ENCODE assay signal across 11 cellular contexts in the genomic region with DNA sequence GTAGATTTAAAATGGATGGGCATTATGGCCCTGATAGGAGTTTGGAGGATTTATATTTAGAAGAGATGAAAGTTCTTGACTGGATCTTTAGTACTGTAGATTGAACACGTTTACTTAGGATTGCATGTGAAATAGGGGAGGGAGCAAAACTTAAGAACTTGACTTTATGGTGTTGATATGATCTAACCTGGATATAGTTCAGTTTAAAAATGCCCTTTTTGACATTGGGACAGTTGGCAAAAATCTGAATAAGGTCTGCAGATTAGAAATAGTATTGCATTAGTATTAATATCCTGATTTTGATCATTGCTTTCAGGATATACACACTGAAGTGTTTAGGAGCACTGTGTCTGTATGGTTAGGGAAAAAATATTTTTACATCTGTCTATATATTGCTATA. TPM values are rescaled to one million over a fixed set of nuclear protein-coding genes. Genes with fewer than 3 reads are reported as not detected.
DNase-seq lines count a peak whose midpoint lies in the region; ATAC-seq, FAIRE-seq and TF ChIP-seq lines count a peak whose summit lies in the region.
"Had no signal": no experiment of that assay in that cellular context is flagged by ENCODE, and none has a peak within 500 bp of the region (broad histone marks: within the 10 kb centered on the region; RNA-seq: fewer than 3 reads in every experiment).

No MANE protein-coding gene starts in this region.

- peaks cover 59% of the 10 kb centered on the region for H3K4me1 Mint-ChIP-seq in activated CD4-positive, alpha-beta T cell treated with anti-CD3 and anti-CD28 coated beads, Interleukin-2, amount 10 ng/mL, durations not matched to agents 24 days and 14 days

- BruUV-seq in K562 (replicated peaks; lab: Mats Ljungman, UMichigan), result no TSS peak

- H3K9me3 ChIP-seq in Karpas-422 (ENCODE audit: low read length) (no peaks in the 10 kb centered on the region), K562 (replicated peaks; ENCODE audit: control insufficient read depth, insufficient read depth, low read depth, low read length) (no peaks in the 10 kb centered on the region), osteoblast (ENCODE audit: low read depth, low read length) (no peaks in the 10 kb centered on the region), WERI-Rb-1 (ENCODE audit: severe bottlenecking) (no peaks in the 10 kb centered on the region)
- H3K9me3 ChIP-seq: tibial nerve had no signal

- H3K27ac ChIP-seq in Karpas-422 (ENCODE audit: low read length), result peak overlapping the region; percentile 67; the same call in 1 of the 2 replicates
- peak overlapping the region; percentile 56 for H3K27ac ChIP-seq in K562 (ENCODE audit: extremely low read depth, low read depth, low read length)
- peak overlapping the region; percentile 1 for H3K27ac ChIP-seq in osteoblast (ENCODE audit: low read depth, low read length)
- H3K27ac ChIP-seq in WERI-Rb-1, result no peak overlapping the region

- no peak for TF ChIP-seq RAD21 in K562 (CRISPR knock-in tag; conservative IDR thresholded peaks at IDR 0.05 in 1 of 2, IDR thresholded peaks at IDR 0.05 in 1 of 2)

- no peak for DNase-seq in activated CD4-positive, alpha-beta T cell treated with anti-CD3 and anti-CD28 coated beads, Interleukin-2, amount 10 ng/mL, durations not matched to agents 24 days and 14 days
- no peak for DNase-seq in activated CD4-positive, alpha-beta T cell treated with anti-CD3 and anti-CD28 coated beads, Interleukin-2, amount 50 U/mL, for 48 hours
- no peak for DNase-seq in Karpas-422
- DNase-seq in K562 (ENCODE audit: extremely low read depth in 1 of 4, low spot score in 3 of 4), result no peak
- DNase-seq in osteoblast (ENCODE audit: insufficient read length, low spot score, missing footprints), result no peak
- DNase-seq in WERI-Rb-1, result no peak
- DNase-seq: activated CD8-positive, alpha-beta memory T cell treated with anti-CD3 and anti-CD28 coated beads, Interleukin-2, amount 50 U/mL, for 48 hours; T-helper 9 cell had no signal

- H3K9me2 ChIP-seq in Karpas-422 (replicated peaks; ENCODE audit: insufficient read depth, low read length), result no peaks in the 10 kb centered on the region

- H4K20me1 ChIP-seq in Karpas-422 (ENCODE audit: insufficient read depth, low read depth, low read length), result peaks cover 44% of the 10 kb centered on the region; the same call in 1 of the 2 replicates
- peaks cover 7% of the 10 kb centered on the region for H4K20me1 ChIP-seq in K562 (replicated peaks; ENCODE audit: control insufficient read depth, insufficient read depth, low read length)
- peaks cover 85% of the 10 kb centered on the region for H4K20me1 ChIP-seq in osteoblast (ENCODE audit: insufficient read depth, low read length)

- H3K36me3 ChIP-seq in Karpas-422 (ENCODE audit: insufficient read depth, low read length) (peaks cover 31% of the 10 kb centered on the region), K562 (ENCODE audit: control insufficient read depth, insufficient read depth, low read length) (peaks cover 74% of the 10 kb centered on the region), osteoblast (ENCODE audit: insufficient read depth, low read length) (peaks cover 39% of the 10 kb centered on the region), WERI-Rb-1 (peaks cover 65% of the 10 kb centered on the region)

- POLR2A ChIA-PET in K562 (lab: Yijun Ruan, JAX), result interaction anchor here (0.6 to 3.0 kb wide), 5 partner anchors 10 to 115 kb away, joined by 3 to 22 read pairs (median 5); a partner anchor contains a TSS

- in situ Hi-C loops in K562 (cut with MboI), result no loop called here

- no peak overlapping the region for H3K4me3 ChIP-seq in Karpas-422 (ENCODE audit: low read length)
- no peak overlapping the region for H3K4me3 ChIP-seq in K562
- no peak overlapping the region for H3K4me3 ChIP-seq in osteoblast (ENCODE audit: insufficient read depth, low read length)
- no peak overlapping the region for H3K4me3 ChIP-seq in WERI-Rb-1 (ENCODE audit: low read depth, low read length)
- H3K4me3 ChIP-seq: tibial nerve had no signal

- peaks cover 92% of the 10 kb centered on the region for H3K79me2 ChIP-seq in Karpas-422 (ENCODE audit: low read length)
- H3K79me2 ChIP-seq in K562 (ENCODE audit: control insufficient read depth, insufficient read depth, low read length), result peaks cover 93% of the 10 kb centered on the region
- peaks cover 98% of the 10 kb centered on the region for H3K79me2 ChIP-seq in osteoblast (ENCODE audit: insufficient read depth, low read length)

- peaks cover 61% of the 10 kb centered on the region for H3K36me3 Mint-ChIP-seq in activated CD4-positive, alpha-beta T cell treated with anti-CD3 and anti-CD28 coated beads, Interleukin-2, amount 10 ng/mL, durations not matched to agents 24 days and 14 days (ENCODE audit: low read depth)

- 25% methylated on average over 1 of the region's 1 CpG for WGBS in K562 (ENCODE audit: insufficient coverage, low coverage, missing lambda C conversion rate)

- H3K4me1 ChIP-seq in Karpas-422 (ENCODE audit: low read length) (peaks cover 80% of the 10 kb centered on the region), K562 (replicated peaks in 1 of 2; ENCODE audit: control insufficient read depth in 2 of 2, insufficient read depth in 2 of 2, low read length in 2 of 2) (peaks cover 3 to 27% of the 10 kb centered on the region in 2 experiments; a peak in 4 of 5 replicates), osteoblast (ENCODE audit: insufficient read depth, low read length) (peaks cover 26% of the 10 kb centered on the region)

- no peak for TF ChIP-seq CTCF in K562 (IDR thresholded peaks at IDR 0.05 in 2 of 3, conservative IDR thresholded peaks at IDR 0.05 in 1 of 3; ENCODE audit: insufficient read depth in 2 of 3, low read depth in 1 of 3, low read length in 3 of 3)
- TF ChIP-seq CTCF in osteoblast (IDR thresholded peaks at IDR 0.05; ENCODE audit: extremely low read depth, low read depth, low read length), result no peak
- no peak for TF ChIP-seq CTCF in WERI-Rb-1 (IDR thresholded peaks at IDR 0.05; ENCODE audit: low read depth, low read length)

- H3K9me3 Mint-ChIP-seq in activated CD4-positive, alpha-beta T cell treated with anti-CD3 and anti-CD28 coated beads, Interleukin-2, amount 10 ng/mL, durations not matched to agents 24 days and 14 days, result no peaks in the 10 kb centered on the region

- CTCF ChIA-PET in K562 (lab: Yijun Ruan, JAX; ENCODE audit: low intra/inter-chr PET ratio), result interaction anchor here (0.6 to 1.1 kb wide), 3 partner anchors 9 to 121 kb away, joined by 3 to 5 read pairs (median 3); no protein-coding TSS in a partner anchor

- H3K9ac ChIP-seq in Karpas-422 (ENCODE audit: low read length) (peak overlapping the region; percentile 35; the same call in 1 of the 2 replicates), K562 (ENCODE audit: insufficient read depth in 1 of 2, low read depth in 2 of 2, low read length in 2 of 2) (peak overlapping the region in 1 of 2 experiments; percentile 49; a peak in 1 of 4 replicates)

- H3K9me1 ChIP-seq in K562 (ENCODE audit: control insufficient read depth, insufficient read depth, low read length), result no peaks in the 10 kb centered on the region

- no peak overlapping the region for H2AFZ ChIP-seq in Karpas-422 (ENCODE audit: low read length)
- no peak overlapping the region for H2AFZ ChIP-seq in K562 (ENCODE audit: low read depth, low read length)
- H2AFZ ChIP-seq in osteoblast (ENCODE audit: low read length), result no peak overlapping the region

- ATAC-seq in K562 (no peak), GM19023 (IDR thresholded peaks at IDR 0.05; ENCODE audit: unreplicated experiment) (no peak), HG02970 (IDR thresholded peaks at IDR 0.05; ENCODE audit: low FRiP score, unreplicated experiment) (no peak)

- H3K4me3 Mint-ChIP-seq in activated CD4-positive, alpha-beta T cell treated with anti-CD3 and anti-CD28 coated beads, Interleukin-2, amount 10 ng/mL, durations not matched to agents 24 days and 14 days, result peak overlapping the region; percentile 68

- TF ChIP-seq POLR2A in K562 (conservative IDR thresholded peaks at IDR 0.05), result no peak

- peak overlapping the region; percentile 6 for H3K4me2 ChIP-seq in Karpas-422 (ENCODE audit: low read depth, low read length, poor library complexity, severe bottlenecking)
- H3K4me2 ChIP-seq in K562 (ENCODE audit: insufficient read depth, low read length), result peak overlapping the region; percentile 62; the same call in 1 of the 2 replicates
- no peak overlapping the region for H3K4me2 ChIP-seq in osteoblast (ENCODE audit: insufficient read depth, low read length)

- H3K27me3 Mint-ChIP-seq in activated CD4-positive, alpha-beta T cell treated with anti-CD3 and anti-CD28 coated beads, Interleukin-2, amount 10 ng/mL, durations not matched to agents 24 days and 14 days, result no peaks in the 10 kb centered on the region

- intact Hi-C loops in activated CD4-positive, alpha-beta T cell treated with anti-CD3 and anti-CD28 coated beads, Interleukin-2, amount 10 ng/mL, durations not matched to agents 24 days and 14 days (cut with micrococcal nuclease), result loop anchor here (1.0 to 5.0 kb wide), 5 partner anchors 10 to 89 kb away; a partner anchor contains a TSS
- intact Hi-C loops in K562 (cut with micrococcal nuclease), result loop anchor here (1.0 kb wide), 1 partner anchor 107 kb away; no protein-coding TSS in a partner anchor

- H3K27me3 ChIP-seq in Karpas-422 (ENCODE audit: low read length) (no peaks in the 10 kb centered on the region), K562 (ENCODE audit: control insufficient read depth in 2 of 2, insufficient read depth in 2 of 2, low read length in 2 of 2) (no peaks in the 10 kb centered on the region), osteoblast (ENCODE audit: insufficient read depth, low read length) (no peaks in the 10 kb centered on the region), WERI-Rb-1 (ENCODE audit: insufficient read depth, low read depth, severe bottlenecking) (no peaks in the 10 kb centered on the region)
- H3K27me3 ChIP-seq: tibial nerve had no signal

- H3K27ac Mint-ChIP-seq in activated CD4-positive, alpha-beta T cell treated with anti-CD3 and anti-CD28 coated beads, Interleukin-2, amount 10 ng/mL, durations not matched to agents 24 days and 14 days, result peak overlapping the region; percentile 79

- FAIRE-seq in K562 (lab: Jason Lieb, UNC), result no peak

- no peak for TF ChIP-seq EP300 in K562 (IDR thresholded peaks at IDR 0.05; ENCODE audit: low read length)

RNA-seq across cellular contexts. Expression of a gene that starts 9.6 kb away (rescaled TPM):
- 370 and 372 TPM in 2 replicates for total RNA-seq in activated CD4-positive, alpha-beta T cell treated with anti-CD3 and anti-CD28 coated beads, Interleukin-2, amount 10 ng/mL, durations not matched to agents 24 days and 14 days
- 180 and 386 TPM in 2 replicates for total RNA-seq in Karpas-422 (2014; rRNA removed; shearing (Covaris generic); ENCODE audit: low replicate concordance)
- total RNA-seq in K562 (2011; cell fraction: chromatin; rRNA removed; ENCODE audit: low replicate concordance), result 401 and 445 TPM in 2 replicates
- total RNA-seq in K562 (2011; cell fraction: nucleolus; rRNA removed), result 407 and 460 TPM in 2 replicates
- total RNA-seq in K562 (2011; cell fraction: nucleoplasm; rRNA removed), result 608 and 797 TPM in 2 replicates
- total RNA-seq in K562 (2014; rRNA removed) (147 and 188 TPM in 2 replicates), K562 (2014; rRNA removed; fragmentation: Illumina TruSeq; extraction: Trizol) (268 and 290 TPM in 2 replicates), K562 (2015; rRNA removed; fragmentation: Illumina TruSeq; extraction: Trizol) (247 and 254 TPM in 2 replicates), K562 (2021) (322 and 355 TPM in 2 replicates), osteoblast (398 and 421 TPM in 2 replicates)
- polyA plus RNA-seq in K562 (2011; rRNA removed) (357 and 403 TPM in 2 replicates), K562 (2014; fragmentation: Illumina TruSeq; extraction: Trizol) (325 and 352 TPM in 2 replicates), K562 (2014; fragmentation: Nextera tagmentation; extraction: Ambion mirVana) (1,000 to 10,000 TPM; 1,205 to 1,288 TPM), K562 (2014; rRNA removed) (197 and 209 TPM in 2 replicates)
- 276 and 434 TPM in 2 replicates for polyA plus RNA-seq in K562 (2011; cell fraction: cytosol; rRNA removed)
- 186 and 273 TPM in 2 replicates for polyA plus RNA-seq in K562 (2011; cell fraction: nucleus; rRNA removed)
- polyA plus RNA-seq in K562 (2012), result 452 and 476 TPM in 2 replicates
- polyA minus RNA-seq in K562 (2011; rRNA and poly(A)+ RNA removed), result 220 and 237 TPM in 2 replicates
- 91.4 and 130 TPM in 2 replicates for polyA minus RNA-seq in K562 (2011; cell fraction: cytosol; rRNA and poly(A)+ RNA removed)
- polyA minus RNA-seq in K562 (2011; cell fraction: nucleus; rRNA and poly(A)+ RNA removed), result 50.4 and 88.6 TPM in 2 replicates

RNA-seq across cellular contexts. Expression of a gene that starts 43.8 kb away (rescaled TPM):
- total RNA-seq in activated CD4-positive, alpha-beta T cell treated with anti-CD3 and anti-CD28 coated beads, Interleukin-2, amount 10 ng/mL, durations not matched to agents 24 days and 14 days, result 39.1 and 39.8 TPM in 2 replicates
- 6.7 and 11.4 TPM in 2 replicates for total RNA-seq in Karpas-422 (2014; rRNA removed; shearing (Covaris generic); ENCODE audit: low replicate concordance)
- total RNA-seq in K562 (2011; cell fraction: chromatin; rRNA removed; ENCODE audit: low replicate concordance), result 38.8 and 46.8 TPM in 2 replicates
- 17.4 and 19.8 TPM in 2 replicates for total RNA-seq in K562 (2011; cell fraction: nucleolus; rRNA removed)
- total RNA-seq in K562 (2011; cell fraction: nucleoplasm; rRNA removed), result 20.3 and 21.7 TPM in 2 replicates
- 8.8 and 9.5 TPM in 2 replicates for total RNA-seq in K562 (2014; rRNA removed)
- total RNA-seq in K562 (2014; rRNA removed; fragmentation: Illumina TruSeq; extraction: Trizol), result 6.8 and 7.9 TPM in 2 replicates
- 6.4 and 7.1 TPM in 2 replicates for total RNA-seq in K562 (2015; rRNA removed; fragmentation: Illumina TruSeq; extraction: Trizol)
- 11.1 and 14.4 TPM in 2 replicates for total RNA-seq in K562 (2021)
- 6.9 and 7.0 TPM in 2 replicates for polyA plus RNA-seq in K562 (2011; rRNA removed)
- 5.4 and 7.5 TPM in 2 replicates for polyA plus RNA-seq in K562 (2011; cell fraction: cytosol; rRNA removed)
- 22.2 and 25.7 TPM in 2 replicates for polyA plus RNA-seq in K562 (2011; cell fraction: nucleus; rRNA removed)
- polyA plus RNA-seq in K562 (2012), result 8.6 and 13.4 TPM in 2 replicates
- 6.7 and 7.7 TPM in 2 replicates for polyA plus RNA-seq in K562 (2014; fragmentation: Illumina TruSeq; extraction: Trizol)
- under 1 TPM; 0.49 to 0.53 TPM for polyA plus RNA-seq in K562 (2014; fragmentation: Nextera tagmentation; extraction: Ambion mirVana)
- 5.4 and 7.4 TPM in 2 replicates for polyA plus RNA-seq in K562 (2014; rRNA removed)
- polyA minus RNA-seq in K562 (2011; rRNA and poly(A)+ RNA removed), result 17.9 and 21.0 TPM in 2 replicates
- polyA minus RNA-seq in K562 (2011; cell fraction: cytosol; rRNA and poly(A)+ RNA removed), result 8.6 and 11.9 TPM in 2 replicates
- 8.9 and 16.9 TPM in 2 replicates for polyA minus RNA-seq in K562 (2011; cell fraction: nucleus; rRNA and poly(A)+ RNA removed)
- 24.6 and 31.8 TPM in 2 replicates for total RNA-seq in osteoblast
